29 cellular contexts compared by ENCODE assay signal in the genomic region with DNA sequence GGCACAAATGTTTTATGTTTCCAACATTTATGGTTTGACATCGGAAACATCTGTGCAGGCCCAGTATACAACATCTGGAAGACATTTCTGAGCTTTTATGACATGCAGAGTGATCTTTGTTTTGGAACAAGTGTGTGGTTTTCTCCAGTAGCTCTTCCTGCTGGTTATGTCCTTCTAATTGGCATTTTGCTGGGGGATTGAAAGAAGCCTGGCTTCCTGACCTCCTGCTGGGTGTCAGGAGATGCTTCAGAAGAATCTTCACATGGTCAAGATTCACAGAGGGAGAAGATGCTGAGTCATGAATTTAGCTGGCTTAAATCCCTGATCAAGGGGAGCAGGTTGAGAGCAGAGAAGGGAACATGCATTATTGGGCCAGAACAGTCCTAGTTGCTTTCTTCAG.
DNase-seq lines count a peak whose midpoint lies in the region; ATAC-seq, FAIRE-seq and TF ChIP-seq lines count a peak whose summit lies in the region.
"Had no signal": no experiment of that assay in that cellular context is flagged by ENCODE, and none has a peak within 500 bp of the region (broad histone marks: within the 10 kb centered on the region; RNA-seq: fewer than 3 reads in every experiment).

No MANE protein-coding gene starts in this region.

- no peak for TF ChIP-seq RAD21 in K562 (CRISPR knock-in tag; conservative IDR thresholded peaks at IDR 0.05 in 1 of 2, IDR thresholded peaks at IDR 0.05 in 1 of 2)

- no peak for FAIRE-seq in K562 (lab: Jason Lieb, UNC)
- FAIRE-seq: A204.1, GM12891 had no signal

- H3K9me1 ChIP-seq in K562 (ENCODE audit: control insufficient read depth, insufficient read depth, low read length), result no peaks in the 10 kb centered on the region

- H3K4me2 ChIP-seq in GM23338 (no peak overlapping the region), K562 (ENCODE audit: insufficient read depth, low read length) (no peak overlapping the region)

- WGBS in K562 (ENCODE audit: insufficient coverage, low coverage, missing lambda C conversion rate), result no CpG with 5 or more reads among the region's 1 CpG

- BruUV-seq in A673 (replicated peaks; lab: Mats Ljungman, UMichigan), result no TSS peak
- no TSS peak for BruUV-seq in K562 (replicated peaks; lab: Mats Ljungman, UMichigan)

- in situ Hi-C loops in K562 (cut with MboI), result no loop called here

- peaks cover 6% of the 10 kb centered on the region for H3K9me3 Mint-ChIP-seq in GM23338
- peaks cover under 1 to 6% (median 3%) of the 10 kb centered on the region in 5 donors for H3K9me3 Mint-ChIP-seq in CD8-positive, alpha-beta memory T cell
- H3K9me3 Mint-ChIP-seq: activated naive CD8-positive, alpha-beta T cell treated with anti-CD3 and anti-CD28 coated beads for 36 hours had no signal

- ATAC-seq in GM23338 (no peak), K562 (no peak)
- ATAC-seq: activated CD4-positive, alpha-beta T cell treated with anti-CD3 and anti-CD28 coated beads for 36 hours; PC-3; stimulated activated naive CD8-positive, alpha-beta T cell treated with anti-CD3 and anti-CD28 coated beads, Interleukin-15, amount 100 ng/mL, for 72 hours had no signal

- no peak overlapping the region for H3K27ac ChIP-seq in A673 (ENCODE audit: low read depth, low read length, poor library complexity, severe bottlenecking)
- H3K27ac ChIP-seq in GM23338 (ENCODE audit: low read depth), result no peak overlapping the region
- H3K27ac ChIP-seq in K562 (ENCODE audit: extremely low read depth, low read depth, low read length), result no peak overlapping the region
- no peak overlapping the region for H3K27ac ChIP-seq in CD8-positive, alpha-beta memory T cell (ENCODE audit: low read depth, low read length)
- H3K27ac ChIP-seq: ascending aorta, neutrophil, prostate gland had no signal

- no peaks in the 10 kb centered on the region for H3F3A ChIP-seq in GM23338 (replicated peaks; ENCODE audit: low read depth)

- DNase-seq in A673 (ENCODE audit: low spot score) (peak; percentile 66), GM23338 (ENCODE audit: low spot score) (no peak), K562 (ENCODE audit: extremely low read depth in 1 of 4, low spot score in 3 of 4) (no peak), fibroblast of peridontal ligament (ENCODE audit: extremely low read depth) (peak; percentile 8), DMS153 treated with DMSO at 0.1 percent for 48 hours (lab: John Stamatoyannopoulos, UW; ENCODE audit: unreplicated experiment) (no peak), foreskin melanocyte (no peak)
- no peak for DNase-seq in CD8-positive, alpha-beta memory T cell
- DNase-seq in stimulated activated CD4-positive, alpha-beta T cell treated with anti-CD3 and anti-CD28 coated beads, Interleukin-15, amount 100 ng/mL, for 24 hours, result no peak
- DNase-seq: activated CD4-positive, alpha-beta T cell treated with anti-CD3 and anti-CD28 coated beads for 36 hours; activated CD8-positive, alpha-beta memory T cell treated with anti-CD3 and anti-CD28 coated beads for 24 hours; activated effector memory CD4-positive, alpha-beta T cell treated with anti-CD3 and anti-CD28 coated beads, Interleukin-2, amount 50 U/mL, for 16 hours; activated naive CD8-positive, alpha-beta T cell treated with anti-CD3 and anti-CD28 coated beads for 36 hours; C1 segment of cervical spinal cord; cerebellar nuclear complex; DND-41; islet precursor cell; naive B cell; NCI-H1048; NCI-H1694 treated with DMSO at 0.1 percent for 48 hours; NCI-H2171; NCI-H524; PC-3; stimulated activated naive CD8-positive, alpha-beta T cell treated with anti-CD3 and anti-CD28 coated beads, Interleukin-15, amount 100 ng/mL, for 72 hours had no signal

- no peaks in the 10 kb centered on the region for H3K27me3 Mint-ChIP-seq in GM23338 (ENCODE audit: insufficient read depth, low read depth, poor library complexity)
- H3K27me3 Mint-ChIP-seq in CD8-positive, alpha-beta memory T cell, result peaks cover 0 to 3% of the 10 kb centered on the region in 2 donors
- H3K27me3 Mint-ChIP-seq: activated CD4-positive, alpha-beta T cell treated with anti-CD3 and anti-CD28 coated beads for 36 hours; activated naive CD8-positive, alpha-beta T cell treated with anti-CD3 and anti-CD28 coated beads for 36 hours; naive B cell; stimulated activated naive CD8-positive, alpha-beta T cell treated with anti-CD3 and anti-CD28 coated beads, Interleukin-15, amount 100 ng/mL, for 72 hours had no signal

- H3K4me3 Mint-ChIP-seq in GM23338, result no peak overlapping the region
- H3K4me3 Mint-ChIP-seq in CD8-positive, alpha-beta memory T cell, result no peak overlapping the region
- H3K4me3 Mint-ChIP-seq: activated CD4-positive, alpha-beta T cell treated with anti-CD3 and anti-CD28 coated beads for 36 hours; activated naive CD8-positive, alpha-beta T cell treated with anti-CD3 and anti-CD28 coated beads for 36 hours; mesothelial cell of epicardium; naive B cell; stimulated activated naive CD8-positive, alpha-beta T cell treated with anti-CD3 and anti-CD28 coated beads, Interleukin-15, amount 100 ng/mL, for 72 hours had no signal

- peaks cover 4% of the 10 kb centered on the region for H3K4me1 Mint-ChIP-seq in GM23338
- H3K4me1 Mint-ChIP-seq in CD8-positive, alpha-beta memory T cell, result no peaks in the 10 kb centered on the region
- H3K4me1 Mint-ChIP-seq: activated CD4-positive, alpha-beta T cell treated with anti-CD3 and anti-CD28 coated beads for 36 hours; activated naive CD8-positive, alpha-beta T cell treated with anti-CD3 and anti-CD28 coated beads for 36 hours; naive B cell; stimulated activated naive CD8-positive, alpha-beta T cell treated with anti-CD3 and anti-CD28 coated beads, Interleukin-15, amount 100 ng/mL, for 72 hours had no signal

- TF ChIP-seq POLR2A in K562 (conservative IDR thresholded peaks at IDR 0.05), result no peak

- peaks cover 8% of the 10 kb centered on the region; the same call in 1 of the 2 replicates for H3K9me2 ChIP-seq in GM23338 (ENCODE audit: insufficient read depth)

- H4K20me1 ChIP-seq in GM23338 (replicated peaks; ENCODE audit: insufficient read depth) (no peaks in the 10 kb centered on the region), K562 (replicated peaks; ENCODE audit: control insufficient read depth, insufficient read depth, low read length) (no peaks in the 10 kb centered on the region)

- H3K9ac ChIP-seq in K562 (ENCODE audit: insufficient read depth in 1 of 2, low read depth in 2 of 2, low read length in 2 of 2), result no peak overlapping the region

- intact Hi-C loops in A673 (cut with micrococcal nuclease; ENCODE audit: unreplicated experiment), result no loop called here
- intact Hi-C loops in K562 (cut with micrococcal nuclease), result no loop called here

- POLR2A ChIA-PET in A673 (lab: Charles Lee; ENCODE audit: low non-redundant PET) (no interaction called here), K562 (lab: Yijun Ruan, JAX) (no interaction called here)
- POLR2A ChIA-PET in CD8-positive, alpha-beta memory T cell (lab: Charles Lee), result no interaction called here

- H3K27me3 ChIP-seq in A673 (replicated peaks; ENCODE audit: insufficient read depth, low read depth, low read length, poor library complexity) (peaks cover 11% of the 10 kb centered on the region), GM23338 (ENCODE audit: insufficient read depth) (no peaks in the 10 kb centered on the region), K562 (ENCODE audit: control insufficient read depth in 2 of 2, insufficient read depth in 2 of 2, low read length in 2 of 2) (no peaks in the 10 kb centered on the region)
- H3K27me3 ChIP-seq in CD8-positive, alpha-beta memory T cell (ENCODE audit: insufficient read depth, low read length, poor library complexity, severe bottlenecking), result no peaks in the 10 kb centered on the region
- H3K27me3 ChIP-seq: ascending aorta, neutrophil had no signal

- H3K4me1 ChIP-seq in A673 (ENCODE audit: insufficient read depth, low read length, poor library complexity, severe bottlenecking) (no peaks in the 10 kb centered on the region), GM23338 (ENCODE audit: insufficient read depth) (no peaks in the 10 kb centered on the region), K562 (replicated peaks in 1 of 2; ENCODE audit: control insufficient read depth in 2 of 2, insufficient read depth in 2 of 2, low read length in 2 of 2) (no peaks in the 10 kb centered on the region)
- no peaks in the 10 kb centered on the region for H3K4me1 ChIP-seq in CD8-positive, alpha-beta memory T cell (ENCODE audit: insufficient read depth, low read length)
- H3K4me1 ChIP-seq: prostate gland had no signal

- H3K79me2 ChIP-seq in GM23338 (replicated peaks; ENCODE audit: insufficient read depth) (no peaks in the 10 kb centered on the region), K562 (ENCODE audit: control insufficient read depth, insufficient read depth, low read length) (no peaks in the 10 kb centered on the region)

- CTCF ChIA-PET in A673 (lab: Charles Lee), result no interaction called here
- CTCF ChIA-PET in K562 (lab: Yijun Ruan, JAX; ENCODE audit: low intra/inter-chr PET ratio), result no interaction called here
- CTCF ChIA-PET in CD8-positive, alpha-beta memory T cell (lab: Charles Lee), result interaction anchor here (0.6 kb wide), 1 partner anchor 645 kb away, joined by 3 read pairs; no protein-coding TSS in a partner anchor

- H3K36me3 Mint-ChIP-seq in GM23338 (ENCODE audit: low read depth), result no peaks in the 10 kb centered on the region
- H3K36me3 Mint-ChIP-seq in CD8-positive, alpha-beta memory T cell, result no peaks in the 10 kb centered on the region
- H3K36me3 Mint-ChIP-seq: activated naive CD8-positive, alpha-beta T cell treated with anti-CD3 and anti-CD28 coated beads for 36 hours; mesothelial cell of epicardium; naive B cell had no signal

- H3K4me3 ChIP-seq in A673 (ENCODE audit: low read depth, low read length, poor library complexity, severe bottlenecking) (no peak overlapping the region), GM23338 (no peak overlapping the region), K562 (no peak overlapping the region)
- H3K4me3 ChIP-seq in CD8-positive, alpha-beta memory T cell (ENCODE audit: low read length), result no peak overlapping the region
- H3K4me3 ChIP-seq: ascending aorta, prostate gland had no signal

- no peak for TF ChIP-seq CTCF in A673 (conservative IDR thresholded peaks at IDR 0.05; ENCODE audit: low read depth, low read length)
- no peak for TF ChIP-seq CTCF in GM23338 (conservative IDR thresholded peaks at IDR 0.05; ENCODE audit: low read depth in 2 of 2)
- TF ChIP-seq CTCF in K562 (IDR thresholded peaks at IDR 0.05 in 2 of 3, conservative IDR thresholded peaks at IDR 0.05 in 1 of 3; ENCODE audit: insufficient read depth in 2 of 3, low read depth in 1 of 3, low read length in 3 of 3), result no peak

- peak overlapping the region; percentile 84; the same call in 1 of the 2 replicates for H3K27ac Mint-ChIP-seq in GM23338
- no peak overlapping the region for H3K27ac Mint-ChIP-seq in CD8-positive, alpha-beta memory T cell
- H3K27ac Mint-ChIP-seq: activated CD4-positive, alpha-beta T cell treated with anti-CD3 and anti-CD28 coated beads for 36 hours; activated naive CD8-positive, alpha-beta T cell treated with anti-CD3 and anti-CD28 coated beads for 36 hours; mesothelial cell of epicardium; stimulated activated naive CD8-positive, alpha-beta T cell treated with anti-CD3 and anti-CD28 coated beads, Interleukin-15, amount 100 ng/mL, for 72 hours had no signal

- H2AFZ ChIP-seq in GM23338 (no peak overlapping the region), K562 (ENCODE audit: low read depth, low read length) (no peak overlapping the region)

- H3K36me3 ChIP-seq in A673 (ENCODE audit: insufficient read depth, low read length, poor library complexity, severe bottlenecking) (no peaks in the 10 kb centered on the region), GM23338 (ENCODE audit: insufficient read depth) (no peaks in the 10 kb centered on the region), K562 (ENCODE audit: control insufficient read depth, insufficient read depth, low read length) (no peaks in the 10 kb centered on the region)
- H3K36me3 ChIP-seq in CD8-positive, alpha-beta memory T cell (ENCODE audit: insufficient read depth, low read length), result no peaks in the 10 kb centered on the region
- H3K36me3 ChIP-seq: ascending aorta, neutrophil, prostate gland had no signal

- TF ChIP-seq EP300 in K562 (IDR thresholded peaks at IDR 0.05; ENCODE audit: low read length), result no peak

- H3K9me3 ChIP-seq in A673 (ENCODE audit: low read depth, low read length, poor library complexity, severe bottlenecking), result no peaks in the 10 kb centered on the region
- no peaks in the 10 kb centered on the region for H3K9me3 ChIP-seq in K562 (replicated peaks; ENCODE audit: control insufficient read depth, insufficient read depth, low read depth, low read length)
- H3K9me3 ChIP-seq in CD8-positive, alpha-beta memory T cell (ENCODE audit: low read length), result no peaks in the 10 kb centered on the region
- H3K9me3 ChIP-seq: ascending aorta, neutrophil, prostate gland had no signal

Comparison
In these comparisons a context has a peak if more than half of its experiments do, and no peak if none do; other contexts are left out.
1. DNase-seq: peak in A673 (single experiment) and fibroblast of peridontal ligament (single experiment); none in GM23338 (single experiment), K562 (0 of 4), CD8-positive, alpha-beta memory T cell (0 of 5), DMS153 treated with DMSO at 0.1 percent for 48 hours (single experiment), foreskin melanocyte (single experiment) and stimulated activated CD4-positive, alpha-beta T cell treated with anti-CD3 and anti-CD28 coated beads, Interleukin-15, amount 100 ng/mL, for 24 hours (single experiment).